Comparison of ENCODE assay signal across 29 cellular contexts in genomic region chr10:60134548-60134947, GRCh38.
A peak's percentile ranks its signal among the peaks of the same experiment; 100 is the strongest.
DNase-seq lines count a peak whose midpoint lies in the region; ATAC-seq, FAIRE-seq and TF ChIP-seq lines count a peak whose summit lies in the region.
"Had no signal": no experiment of that assay in that cellular context is flagged by ENCODE, and none has a peak within 500 bp of the region (broad histone marks: within the 10 kb centered on the region; RNA-seq: fewer than 3 reads in every experiment).

No MANE protein-coding gene starts in this region.

- H3K4me2 ChIP-seq in hepatocyte: peak overlapping the region; percentile 14
- H3K4me2 ChIP-seq in smooth muscle cell: peak overlapping the region; percentile 47
- H3K4me2 ChIP-seq: BLaER1 treated with 17β-estradiol and CSF1 and Interleukin-3, amounts not matched to agents 10 nM and 100 nM had no signal

- no peak for DNase-seq in H54 (ENCODE audit: insufficient read length, low spot score)
- DNase-seq in SK-N-DZ (ENCODE audit: low spot score): peak; percentile 84
- no peak for DNase-seq in hepatocyte (ENCODE audit: low spot score)
- DNase-seq in smooth muscle cell (lab: John Stamatoyannopoulos, UW; ENCODE audit: unreplicated experiment): no peak
- no peak for DNase-seq in NCI-H1105 (lab: John Stamatoyannopoulos, UW)
- DNase-seq in upper lobe of left lung: no peak
- no peak for DNase-seq in CD8-positive, alpha-beta T cell
- DNase-seq: AML-193; CD4-positive, alpha-beta T cell; COR-L47; DMS79; EL; GF-D8; GOT3; KG1; NCI-H1048; NCI-H1417 treated with DMSO at 0.1 percent for 48 hours; NCI-H1694 treated with DMSO at 0.1 percent for 48 hours; NCI-H2081; NCI-H2227 treated with DMSO at 0.1 percent for 48 hours; NCI-H526 treated with DMSO at 0.1 percent for 48 hours; Right ventricle myocardium superior had no signal

- no peaks in the 10 kb centered on the region for H4K20me1 ChIP-seq in hepatocyte (ENCODE audit: insufficient read depth, poor library complexity, severe bottlenecking)
- H4K20me1 ChIP-seq in smooth muscle cell (ENCODE audit: low read depth): no peaks in the 10 kb centered on the region
- H4K20me1 ChIP-seq: BLaER1 treated with 17β-estradiol and CSF1 and Interleukin-3, amounts not matched to agents 10 nM and 100 nM had no signal

- no peak overlapping the region for H3K27ac Mint-ChIP-seq in CD8-positive, alpha-beta T cell
- H3K27ac Mint-ChIP-seq: CD4-positive, alpha-beta T cell had no signal

- H3K36me3 ChIP-seq in hepatocyte (replicated peaks; ENCODE audit: insufficient read depth, low read depth): no peaks in the 10 kb centered on the region
- H3K36me3 ChIP-seq in smooth muscle cell (ENCODE audit: low read depth): no peaks in the 10 kb centered on the region
- H3K36me3 ChIP-seq in upper lobe of left lung: no peaks in the 10 kb centered on the region
- H3K36me3 ChIP-seq in CD8-positive, alpha-beta T cell (ENCODE audit: insufficient read depth, low read length): no peaks in the 10 kb centered on the region
- H3K36me3 ChIP-seq: BLaER1 treated with 17β-estradiol and CSF1 and Interleukin-3, amounts not matched to agents 10 nM and 100 nM; SJSA1 had no signal

- no peak overlapping the region for H3K9ac ChIP-seq in smooth muscle cell (ENCODE audit: low read depth)
- H3K9ac ChIP-seq: BLaER1 treated with 17β-estradiol and CSF1 and Interleukin-3, amounts not matched to agents 10 nM and 100 nM had no signal

- H3K9me3 ChIP-seq in hepatocyte (ENCODE audit: low read depth): no peaks in the 10 kb centered on the region
- no peaks in the 10 kb centered on the region for H3K9me3 ChIP-seq in smooth muscle cell (replicated peaks; ENCODE audit: low read depth)
- H3K9me3 ChIP-seq in upper lobe of left lung: no peaks in the 10 kb centered on the region
- no peaks in the 10 kb centered on the region for H3K9me3 ChIP-seq in CD8-positive, alpha-beta T cell (ENCODE audit: low read length)
- H3K9me3 ChIP-seq: BLaER1 treated with 17β-estradiol and CSF1 and Interleukin-3, amounts not matched to agents 10 nM and 100 nM; SJSA1 had no signal

- H2AFZ ChIP-seq in hepatocyte (no peak overlapping the region), smooth muscle cell (ENCODE audit: low read depth) (no peak overlapping the region)

- H3F3A ChIP-seq in smooth muscle cell (ENCODE audit: low read depth): peaks cover 3% of the 10 kb centered on the region

- no peaks in the 10 kb centered on the region for H3K9me2 ChIP-seq in hepatocyte (replicated peaks; ENCODE audit: insufficient read depth)

- no peaks in the 10 kb centered on the region for H3K27me3 Mint-ChIP-seq in CD8-positive, alpha-beta T cell (ENCODE audit: low read depth)
- H3K27me3 Mint-ChIP-seq: CD4-positive, alpha-beta T cell had no signal

- TF ChIP-seq POLR2A in H54 (IDR thresholded peaks at IDR 0.05; ENCODE audit: low read depth, low read length): no peak
- TF ChIP-seq POLR2A in upper lobe of left lung (IDR thresholded peaks at IDR 0.05): no peak

- H3K4me3 Mint-ChIP-seq in CD8-positive, alpha-beta T cell: no peak overlapping the region
- H3K4me3 Mint-ChIP-seq: CD4-positive, alpha-beta T cell had no signal

- no peaks in the 10 kb centered on the region for H3K4me1 Mint-ChIP-seq in CD8-positive, alpha-beta T cell (ENCODE audit: low read depth)

- H3K9me3 Mint-ChIP-seq in CD8-positive, alpha-beta T cell: no peaks in the 10 kb centered on the region
- H3K9me3 Mint-ChIP-seq: CD4-positive, alpha-beta T cell had no signal

- H3K27ac ChIP-seq in hepatocyte (peak overlapping the region; percentile 9), smooth muscle cell (ENCODE audit: low read depth) (peak overlapping the region; percentile 62), upper lobe of left lung (no peak overlapping the region)
- no peak overlapping the region for H3K27ac ChIP-seq in CD8-positive, alpha-beta T cell (ENCODE audit: low read depth, low read length)
- H3K27ac ChIP-seq: BLaER1 treated with 17β-estradiol and CSF1 and Interleukin-3, amounts not matched to agents 10 nM and 100 nM; SJSA1 had no signal

- no peak for ATAC-seq in HG03175 (IDR thresholded peaks at IDR 0.05; ENCODE audit: unreplicated experiment)
- ATAC-seq in upper lobe of left lung (ENCODE audit: low FRiP score in 2 of 2): no peak
- no peak for ATAC-seq in CD8-positive, alpha-beta T cell
- ATAC-seq: HCT116 had no signal

- POLR2A ChIA-PET in CD8-positive, alpha-beta T cell (lab: Charles Lee): no interaction called here

- H3K27me3 ChIP-seq in hepatocyte (no peaks in the 10 kb centered on the region), smooth muscle cell (ENCODE audit: low read depth) (no peaks in the 10 kb centered on the region), upper lobe of left lung (no peaks in the 10 kb centered on the region)
- H3K27me3 ChIP-seq in CD8-positive, alpha-beta T cell (ENCODE audit: insufficient read depth, low read length): no peaks in the 10 kb centered on the region
- H3K27me3 ChIP-seq: BLaER1 treated with 17β-estradiol and CSF1 and Interleukin-3, amounts not matched to agents 10 nM and 100 nM; SJSA1 had no signal

- intact Hi-C loops in CD8-positive, alpha-beta T cell (cut with DNase I, micrococcal nuclease): loop anchor here in 1 of 2 experiments (10.0 kb wide), 1 partner anchor 1510 kb away; no protein-coding TSS in a partner anchor

- TF ChIP-seq CTCF in hepatocyte (IDR thresholded peaks at IDR 0.05; ENCODE audit: poor library complexity) (no peak), smooth muscle cell (IDR thresholded peaks at IDR 0.05; ENCODE audit: borderline replicate concordance, insufficient read depth, poor library complexity, severe bottlenecking) (no peak), upper lobe of left lung (IDR thresholded peaks at IDR 0.05) (no peak)
- TF ChIP-seq CTCF in CD8-positive, alpha-beta T cell (IDR thresholded peaks at IDR 0.05): no peak

- TF ChIP-seq EP300 in upper lobe of left lung (IDR thresholded peaks at IDR 0.05): no peak

- H3K36me3 Mint-ChIP-seq in CD8-positive, alpha-beta T cell: peaks cover 3% of the 10 kb centered on the region

- peaks cover 19% of the 10 kb centered on the region for H3K79me2 ChIP-seq in hepatocyte
- peaks cover 6% of the 10 kb centered on the region for H3K79me2 ChIP-seq in smooth muscle cell (ENCODE audit: low read depth)

- CTCF ChIA-PET in CD8-positive, alpha-beta T cell (lab: Charles Lee): no interaction called here

- peak; percentile 38 for FAIRE-seq in H54 (lab: Jason Lieb, UNC)
- FAIRE-seq: A204.1, GM12892, HTR-8/SVneo had no signal

- 73% methylated on average over 1 of the region's 1 CpG for WGBS in hepatocyte (ENCODE audit: low lambda C conversion rate, missing lambda C conversion rate)
- WGBS in smooth muscle cell (ENCODE audit: low lambda C conversion rate): 57% methylated on average over 1 of the region's 1 CpG
- WGBS in upper lobe of left lung, 2 donors: 81 to 94% methylated on average over 1 of the region's 1 CpG

- no peak overlapping the region for H3K4me3 ChIP-seq in hepatocyte
- H3K4me3 ChIP-seq in smooth muscle cell: no peak overlapping the region
- no peak overlapping the region for H3K4me3 ChIP-seq in upper lobe of left lung
- no peak overlapping the region for H3K4me3 ChIP-seq in CD8-positive, alpha-beta T cell (ENCODE audit: low read depth, low read length)
- H3K4me3 ChIP-seq: BLaER1 treated with 17β-estradiol and CSF1 and Interleukin-3, amounts not matched to agents 10 nM and 100 nM; SJSA1 had no signal

- peaks cover 16% of the 10 kb centered on the region for H3K4me1 ChIP-seq in hepatocyte (ENCODE audit: insufficient read depth)
- peaks cover 18% of the 10 kb centered on the region for H3K4me1 ChIP-seq in smooth muscle cell (ENCODE audit: low read depth)
- no peaks in the 10 kb centered on the region for H3K4me1 ChIP-seq in upper lobe of left lung
- H3K4me1 ChIP-seq in CD8-positive, alpha-beta T cell (ENCODE audit: insufficient read depth, low read length): no peaks in the 10 kb centered on the region
- H3K4me1 ChIP-seq: BLaER1 treated with 17β-estradiol and CSF1 and Interleukin-3, amounts not matched to agents 10 nM and 100 nM had no signal

Comparison
In these comparisons a context has a peak if more than half of its experiments do, and no peak if none do; other contexts are left out.
1. H3K27ac ChIP-seq: peak in hepatocyte (single experiment) and smooth muscle cell (single experiment); none in upper lobe of left lung (0 of 4) and CD8-positive, alpha-beta T cell (single experiment).